Comparison of ENCODE assay signal across 11 cellular contexts in genomic region chr7:76108540-76109233, GRCh38.
A peak's percentile ranks its signal among the peaks of the same experiment; 100 is the strongest.
DNase-seq lines count a peak whose midpoint lies in the region; FAIRE-seq and TF ChIP-seq lines count a peak whose summit lies in the region.
"Had no signal": no experiment of that assay in that cellular context is flagged by ENCODE, and none has a peak within 500 bp of the region (broad histone marks: within the 10 kb centered on the region; RNA-seq: fewer than 3 reads in every experiment).

No MANE protein-coding gene starts in this region.

- H3K4me3 Mint-ChIP-seq in nephron (no peak overlapping the region), mesothelial cell of epicardium (no peak overlapping the region)

- H3K27ac Mint-ChIP-seq in nephron, result peak overlapping the region; percentile 11 to 64 (median 28)
- H3K27ac Mint-ChIP-seq in mesothelial cell of epicardium, result no peak overlapping the region

- H3K36me3 Mint-ChIP-seq in nephron (ENCODE audit: low read depth) (no peaks in the 10 kb centered on the region), mesothelial cell of epicardium (no peaks in the 10 kb centered on the region)

- DNase-seq in DMS153 treated with DMSO at 0.1 percent for 48 hours (lab: John Stamatoyannopoulos, UW; ENCODE audit: unreplicated experiment) (peak; percentile 58), NCI-H510A (lab: John Stamatoyannopoulos, UW) (peak; percentile 35), epithelial cell of esophagus (ENCODE audit: low read depth) (peak; percentile 60), mesothelial cell of epicardium (ENCODE audit: low spot score in 2 of 2, unreplicated experiment in 2 of 2) (no peak), urothelium cell line (ENCODE audit: low spot score) (no peak), G401 (ENCODE audit: low spot score) (no peak)
- DNase-seq in activated CD8-positive, alpha-beta memory T cell treated with anti-CD3 and anti-CD28 coated beads for 24 hours, result no peak
- DNase-seq: activated naive CD4-positive, alpha-beta T cell treated with anti-CD3 and anti-CD28 coated beads, Interleukin-2, amount 50 U/mL, for 16 hours; GDM1; hippocampal formation had no signal

- in situ Hi-C loops in G401 (cut with HindIII; ENCODE audit: low sequenced_read_pairs), result no loop called here

- FAIRE-seq in urothelium cell line (lab: Jason Lieb, UNC), result no peak

- H3K9me3 Mint-ChIP-seq in nephron, result no peaks in the 10 kb centered on the region
- H3K9me3 Mint-ChIP-seq in mesothelial cell of epicardium, result no peaks in the 10 kb centered on the region

- H3K4me3 ChIP-seq in epithelial cell of esophagus (ENCODE audit: low read length), result no peak overlapping the region

- H3K4me1 Mint-ChIP-seq in nephron, result no peaks in the 10 kb centered on the region
- peaks cover 5% of the 10 kb centered on the region for H3K4me1 Mint-ChIP-seq in mesothelial cell of epicardium

- no peak for TF ChIP-seq CTCF in epithelial cell of esophagus (IDR thresholded peaks at IDR 0.05; ENCODE audit: insufficient read depth, low read depth, low read length, missing control alignments)
- no peak for TF ChIP-seq CTCF in nephron (IDR thresholded peaks at IDR 0.05; ENCODE audit: unreplicated experiment in 3 of 3)
- no peak for TF ChIP-seq CTCF in mesothelial cell of epicardium (IDR thresholded peaks at IDR 0.05; ENCODE audit: unreplicated experiment)

- H3K27me3 Mint-ChIP-seq in nephron (ENCODE audit: low read depth) (no peaks in the 10 kb centered on the region), mesothelial cell of epicardium (ENCODE audit: low read depth) (no peaks in the 10 kb centered on the region)

Comparison
In these comparisons a context has a peak if more than half of its experiments do, and no peak if none do; other contexts are left out.
1. DNase-seq: peak in DMS153 treated with DMSO at 0.1 percent for 48 hours (single experiment), NCI-H510A (single experiment) and epithelial cell of esophagus (single experiment); none in mesothelial cell of epicardium (0 of 2), urothelium cell line (single experiment), G401 (single experiment) and activated CD8-positive, alpha-beta memory T cell treated with anti-CD3 and anti-CD28 coated beads for 24 hours (single experiment).